8 cellular contexts compared by ENCODE assay signal in the genomic region with DNA sequence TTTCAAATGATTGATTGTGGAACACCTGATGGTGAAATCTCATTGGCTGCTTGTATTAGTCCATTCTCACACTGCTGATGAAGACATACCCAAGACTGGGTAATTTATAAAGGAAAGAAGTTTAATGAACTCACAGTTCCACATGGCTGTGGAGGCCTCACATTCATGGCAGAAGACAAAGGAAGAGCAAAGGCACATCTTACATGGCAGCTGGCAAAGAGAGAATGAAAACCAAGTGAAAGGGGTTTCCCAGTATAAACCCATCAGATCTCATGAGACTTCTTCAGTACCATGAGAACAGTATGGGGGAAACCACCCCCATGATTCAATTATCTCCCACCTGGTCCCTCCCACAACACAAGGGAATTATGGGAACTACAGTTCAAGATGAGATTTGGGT.
DNase-seq lines count a peak whose midpoint lies in the region; ATAC-seq, FAIRE-seq and TF ChIP-seq lines count a peak whose summit lies in the region.
"Not testable (repeated sequence)": the region's sequence is repeated elsewhere in the genome, so short reads cannot be mapped to it uniquely, and the experiment has no call there.

No MANE protein-coding gene starts in this region.

- not testable (repeated sequence) for H3K27me3 ChIP-seq in IMR-90 (ENCODE audit: control insufficient read depth, insufficient read depth, low read length); K562 (ENCODE audit: control insufficient read depth in 2 of 2, insufficient read depth in 2 of 2, low read length in 2 of 2); breast epithelium
- H3K27me3 ChIP-seq in HepG2 (ENCODE audit: control insufficient read depth in 1 of 2, insufficient read depth in 2 of 2, low read length in 2 of 2), result peaks cover 0 to 41% of the 10 kb centered on the region in 2 experiments; a peak in 3 of 5 replicates

- H4K20me1 ChIP-seq in IMR-90 (ENCODE audit: insufficient read depth, low read length); K562 (replicated peaks; ENCODE audit: control insufficient read depth, insufficient read depth, low read length); HepG2 (ENCODE audit: insufficient read depth, low read length): not testable (repeated sequence)

- POLR2A ChIA-PET in A549 (lab: Yijun Ruan, JAX); HEK293 (lab: Yijun Ruan, JAX); IMR-90 (lab: Charles Lee; ENCODE audit: unreplicated experiment); HepG2 (lab: Yijun Ruan, JAX): not testable (repeated sequence)
- POLR2A ChIA-PET in K562 (lab: Yijun Ruan, JAX), result interaction anchor here (0.7 kb wide), 1 partner anchor 14 kb away, joined by 4 read pairs; no protein-coding TSS in a partner anchor

- H2AFZ ChIP-seq in IMR-90 (replicated peaks; ENCODE audit: low read length, poor library complexity); K562 (ENCODE audit: low read depth, low read length); HepG2 (ENCODE audit: low read length): not testable (repeated sequence)

- dilution Hi-C loops in IMR-90 (cut with HindIII; ENCODE audit: low sequenced_read_pairs, unreplicated experiment), result not testable (repeated sequence)

- H3K4me1 ChIP-seq in A549 (peaks cover 26% of the 10 kb centered on the region), IMR-90 (ENCODE audit: control insufficient read depth, insufficient read depth, low read length) (peaks cover 39% of the 10 kb centered on the region), K562 (replicated peaks in 1 of 2; ENCODE audit: control insufficient read depth in 2 of 2, insufficient read depth in 2 of 2, low read length in 2 of 2) (peaks cover 17 to 18% of the 10 kb centered on the region in 2 experiments; a peak in 4 of 5 replicates), HepG2 (ENCODE audit: insufficient read depth, low read length) (peaks cover 29% of the 10 kb centered on the region)
- not testable (repeated sequence) for H3K4me1 ChIP-seq in HEK293 (ENCODE audit: control insufficient read depth, insufficient read depth, low read length); breast epithelium

- not testable (repeated sequence) for TF ChIP-seq RAD21 in A549 (conservative IDR thresholded peaks at IDR 0.05 in 1 of 2, IDR thresholded peaks at IDR 0.05 in 1 of 2); IMR-90 (IDR thresholded peaks at IDR 0.05; ENCODE audit: low read length); K562 (CRISPR knock-in tag; conservative IDR thresholded peaks at IDR 0.05 in 1 of 2, IDR thresholded peaks at IDR 0.05 in 1 of 2); HepG2 (CRISPR knock-in tag; IDR thresholded peaks at IDR 0.05)

- H3K79me2 ChIP-seq in K562 (ENCODE audit: control insufficient read depth, insufficient read depth, low read length); HepG2 (ENCODE audit: insufficient read depth, low read length): not testable (repeated sequence)

- not testable (repeated sequence) for H3K27me3 Mint-ChIP-seq in chondrocyte (ENCODE audit: low read depth); osteocyte (ENCODE audit: unreplicated experiment)

- H3K4me3 ChIP-seq in A549; HEK293 (ENCODE audit: low read depth, low read length); IMR-90 (ENCODE audit: insufficient read depth, low read depth, low read length); K562; breast epithelium; HepG2 (replicated peaks in 1 of 3; ENCODE audit: insufficient read depth in 1 of 3, low read depth in 2 of 3, low read length in 3 of 3): not testable (repeated sequence)

- peak overlapping the region; percentile 86 for H2BK120ac ChIP-seq in IMR-90 (ENCODE audit: low read depth, low read length)

- H3K4me1 Mint-ChIP-seq in chondrocyte (ENCODE audit: low read depth) (peaks cover 49% of the 10 kb centered on the region), osteocyte (ENCODE audit: unreplicated experiment) (peaks cover 51% of the 10 kb centered on the region)

- not testable (repeated sequence) for H3K9ac ChIP-seq in IMR-90 (ENCODE audit: low read depth, low read length); K562 (ENCODE audit: insufficient read depth in 1 of 2, low read depth in 2 of 2, low read length in 2 of 2); HepG2 (ENCODE audit: insufficient read depth, low read depth, low read length)

- peak overlapping the region; percentile 76; the same call in 1 of the 2 replicates for H4K91ac ChIP-seq in IMR-90 (ENCODE audit: insufficient read depth, low read depth, low read length)

- H3K18ac ChIP-seq in IMR-90 (ENCODE audit: low read depth, low read length), result peak overlapping the region; percentile 10; the same call in 1 of the 2 replicates

- peak overlapping the region; percentile 29; the same call in 1 of the 2 replicates for H3K14ac ChIP-seq in IMR-90 (replicated peaks; ENCODE audit: low read depth, low read length)

- ATAC-seq in A549; IMR-90 (ENCODE audit: low read depth); K562; HepG2: not testable (repeated sequence)

- H3K23ac ChIP-seq in IMR-90 (ENCODE audit: low read depth, low read length), result not testable (repeated sequence)

- H3K9me3 ChIP-seq in A549 (peaks cover 11% of the 10 kb centered on the region; the same call in 2 of the 3 replicates), HepG2 (ENCODE audit: low read length) (peaks cover 16% of the 10 kb centered on the region; the same call in 1 of the 2 replicates)
- H3K9me3 ChIP-seq in HEK293 (ENCODE audit: control insufficient read depth, insufficient read depth, low read depth, low read length); IMR-90 (ENCODE audit: control insufficient read depth, insufficient read depth, low read length); K562 (replicated peaks; ENCODE audit: control insufficient read depth, insufficient read depth, low read depth, low read length); breast epithelium: not testable (repeated sequence)

- peaks cover 18% of the 10 kb centered on the region for H3K9me3 Mint-ChIP-seq in chondrocyte (ENCODE audit: low read depth)
- H3K9me3 Mint-ChIP-seq in osteocyte (ENCODE audit: unreplicated experiment), result not testable (repeated sequence)

- H4K5ac ChIP-seq in IMR-90 (ENCODE audit: low read depth, low read length), result peak overlapping the region; percentile 6

- DNase-seq in A549 (ENCODE audit: low read depth in 1 of 2, low spot score in 1 of 2); IMR-90; K562 (ENCODE audit: extremely low read depth in 1 of 4, low spot score in 3 of 4); breast epithelium (ENCODE audit: low spot score in 2 of 2); chondrocyte (ENCODE audit: low spot score); HepG2 (ENCODE audit: low spot score); osteocyte (ENCODE audit: extremely low spot score, unreplicated experiment): not testable (repeated sequence)

- not testable (repeated sequence) for H3K36me3 ChIP-seq in HEK293 (ENCODE audit: control insufficient read depth in 2 of 2, insufficient read depth in 1 of 2, low read length in 2 of 2); IMR-90 (ENCODE audit: control insufficient read depth, insufficient read depth, low read length); K562 (ENCODE audit: control insufficient read depth, insufficient read depth, low read length); breast epithelium; HepG2 (replicated peaks in 1 of 2; ENCODE audit: control insufficient read depth in 1 of 2, insufficient read depth in 2 of 2, low read length in 2 of 2)

- TF ChIP-seq CTCF in A549 (IDR thresholded peaks at IDR 0.05); HEK293 (tag by site-specific recombination; IDR thresholded peaks at IDR 0.05); IMR-90 (conservative IDR thresholded peaks at IDR 0.05; ENCODE audit: low read depth, low read length); K562 (IDR thresholded peaks at IDR 0.05 in 2 of 3, conservative IDR thresholded peaks at IDR 0.05 in 1 of 3; ENCODE audit: insufficient read depth in 2 of 3, low read depth in 1 of 3, low read length in 3 of 3); breast epithelium (IDR thresholded peaks at IDR 0.05); chondrocyte (IDR thresholded peaks at IDR 0.05); HepG2 (CRISPR knock-in tag; IDR thresholded peaks at IDR 0.05); osteocyte (IDR thresholded peaks at IDR 0.05): not testable (repeated sequence)

- not testable (repeated sequence) for TF ChIP-seq EP300 in A549 (IDR thresholded peaks at IDR 0.05); K562 (IDR thresholded peaks at IDR 0.05; ENCODE audit: low read length); HepG2 (IDR thresholded peaks at IDR 0.05; ENCODE audit: low read depth in 2 of 2, low read length in 2 of 2); HepG2 (CRISPR knock-in tag; IDR thresholded peaks at IDR 0.05; ENCODE audit: borderline replicate concordance)

- H3K27ac Mint-ChIP-seq in chondrocyte (ENCODE audit: unreplicated experiment), result peak overlapping the region; percentile 43
- peak overlapping the region; percentile 43 for H3K27ac Mint-ChIP-seq in osteocyte (ENCODE audit: unreplicated experiment)

- H2BK5ac ChIP-seq in IMR-90 (ENCODE audit: low read depth, low read length, poor library complexity, severe bottlenecking), result not testable (repeated sequence)

- peak overlapping the region; percentile 89; the same call in 2 of the 3 replicates for H2BK15ac ChIP-seq in IMR-90 (ENCODE audit: low read depth, low read length)

- not testable (repeated sequence) for FAIRE-seq in A549 (lab: Jason Lieb, UNC); K562 (lab: Jason Lieb, UNC); HepG2 (lab: Jason Lieb, UNC)

- TF ChIP-seq POLR2A in A549 (IDR thresholded peaks at IDR 0.05; ENCODE audit: low read length); IMR-90 (IDR thresholded peaks at IDR 0.05; ENCODE audit: low read depth, low read length); K562 (conservative IDR thresholded peaks at IDR 0.05); breast epithelium (IDR thresholded peaks at IDR 0.05); HepG2 (IDR thresholded peaks at IDR 0.05; ENCODE audit: insufficient read depth in 1 of 2, low read depth in 2 of 2, low read length in 2 of 2): not testable (repeated sequence)

- not testable (repeated sequence) for H3K4me3 Mint-ChIP-seq in chondrocyte (ENCODE audit: unreplicated experiment); osteocyte (ENCODE audit: unreplicated experiment)

- not testable (repeated sequence) for H3K56ac ChIP-seq in IMR-90 (ENCODE audit: extremely low read depth, insufficient read depth, low read length)

- H3K27ac ChIP-seq in A549, result peak overlapping the region in 1 of 2 experiments; percentile 30; a peak in 1 of 6 replicates
- H3K27ac ChIP-seq in HEK293 (ENCODE audit: extremely low read depth, low read depth, low read length); K562 (ENCODE audit: extremely low read depth, low read depth, low read length); HepG2 (ENCODE audit: extremely low read length, insufficient read depth, low read length): not testable (repeated sequence)
- peak overlapping the region; percentile 77; the same call in 1 of the 2 replicates for H3K27ac ChIP-seq in IMR-90 (ENCODE audit: insufficient read depth, low read length)
- peak overlapping the region; percentile 19 to 33 for H3K27ac ChIP-seq in breast epithelium

- peak overlapping the region; percentile 30 to 81; a peak in 2 of 4 replicates for H4K8ac ChIP-seq in IMR-90 (ENCODE audit: low read depth in 2 of 2, low read length in 2 of 2)

- H3K4me2 ChIP-seq in A549; IMR-90 (ENCODE audit: low read depth, low read length); K562 (ENCODE audit: insufficient read depth, low read length); HepG2 (ENCODE audit: low read depth, low read length): not testable (repeated sequence)

- intact Hi-C loops in IMR-90 (cut with micrococcal nuclease); K562 (cut with micrococcal nuclease); breast epithelium (cut with DNase I; ENCODE audit: low total_unique reads); HepG2 (cut with micrococcal nuclease; ENCODE audit: unreplicated experiment): not testable (repeated sequence)

- CTCF ChIA-PET in A549 (lab: Yijun Ruan, JAX), result interaction anchor here (1.1 to 1.4 kb wide), 2 partner anchors 15 to 63 kb away, joined by 3 read pairs; no protein-coding TSS in a partner anchor
- CTCF ChIA-PET in HEK293 (lab: Yijun Ruan, JAX), result interaction anchor here (0.6 kb wide), 1 partner anchor 535 kb away, joined by 3 read pairs; no protein-coding TSS in a partner anchor
- CTCF ChIA-PET in IMR-90 (lab: Yijun Ruan, JAX); K562 (lab: Yijun Ruan, JAX; ENCODE audit: low intra/inter-chr PET ratio); HepG2 (lab: Yijun Ruan, JAX; ENCODE audit: low intra/inter-chr PET ratio, low total read pairs): not testable (repeated sequence)

- H3K79me1 ChIP-seq in IMR-90 (ENCODE audit: low read depth in 1 of 2, low read length in 2 of 2), result peaks cover 6 to 27% of the 10 kb centered on the region in 2 experiments; a peak in 3 of 4 replicates

- not testable (repeated sequence) for H2AK9ac ChIP-seq in IMR-90 (replicated peaks; ENCODE audit: low read depth, low read length, poor library complexity)

- H2AK5ac ChIP-seq in IMR-90 (ENCODE audit: low read depth, low read length), result peak overlapping the region; percentile 76; the same call in 1 of the 2 replicates

- not testable (repeated sequence) for BruUV-seq in IMR-90 (replicated peaks; lab: Mats Ljungman, UMichigan); K562 (replicated peaks; lab: Mats Ljungman, UMichigan); HepG2 (replicated peaks; lab: Mats Ljungman, UMichigan)

- peak overlapping the region; percentile 85 for H3K4ac ChIP-seq in IMR-90 (ENCODE audit: low read depth, low read length)

- H3K9me1 ChIP-seq in IMR-90 (ENCODE audit: insufficient read depth, low read length), result peaks cover 23% of the 10 kb centered on the region
- H3K9me1 ChIP-seq in K562 (ENCODE audit: control insufficient read depth, insufficient read depth, low read length), result not testable (repeated sequence)

- not testable (repeated sequence) for H3K36me3 Mint-ChIP-seq in chondrocyte (ENCODE audit: low read depth); osteocyte (ENCODE audit: unreplicated experiment)

- in situ Hi-C loops in IMR-90 (cut with MboI; ENCODE audit: low sequenced_read_pairs); K562 (cut with MboI); HepG2 (cut with HindIII; ENCODE audit: extremely low pct_ligation_motif_present, low pct_unique_long_range_greater_than_20kb): not testable (repeated sequence)

- peak overlapping the region; percentile 91; the same call in 1 of the 2 replicates for H2BK20ac ChIP-seq in IMR-90 (ENCODE audit: low read depth, low read length)
